In genomic region chr20:17579369-17580039, GRCh38 we compare ENCODE assay signal across 22 cellular contexts. TPM values are rescaled to one million over a fixed set of nuclear protein-coding genes. Genes with fewer than 3 reads are reported as not detected.
DNase-seq lines count a peak whose midpoint lies in the region; ATAC-seq, FAIRE-seq and TF ChIP-seq lines count a peak whose summit lies in the region.
"Had no signal": no experiment of that assay in that cellular context is flagged by ENCODE, and none has a peak within 500 bp of the region (broad histone marks: within the 10 kb centered on the region; RNA-seq: fewer than 3 reads in every experiment).

No MANE protein-coding gene starts in this region.

- H3K4me2 ChIP-seq in PC-3 (ENCODE audit: low read length) = no peak overlapping the region

- H3F3A ChIP-seq in PC-3 (ENCODE audit: low read length, unreplicated experiment) = peaks cover 5% of the 10 kb centered on the region

- CTCF ChIA-PET in PC-3 (lab: Charles Lee) = interaction anchor here (0.5 kb wide), 1 partner anchor 102 kb away, joined by 7 read pairs; no protein-coding TSS in a partner anchor

- no peaks in the 10 kb centered on the region for H3K27me3 Mint-ChIP-seq in osteocyte (ENCODE audit: unreplicated experiment)
- H3K27me3 Mint-ChIP-seq: CD8-positive, alpha-beta memory T cell; stimulated activated naive CD8-positive, alpha-beta T cell treated with anti-CD3 and anti-CD28 coated beads, Interleukin-15, amount 100 ng/mL, for 72 hours had no signal

- no TSS peak for BruUV-seq in PC-3 (replicated peaks; lab: Mats Ljungman, UMichigan)

- peaks cover 15% of the 10 kb centered on the region for H3K36me3 Mint-ChIP-seq in osteocyte (ENCODE audit: unreplicated experiment)

- peaks cover 99% of the 10 kb centered on the region for H3K79me2 ChIP-seq in PC-3 (ENCODE audit: low read length)

- TF ChIP-seq CTCF in PC-3 (conservative IDR thresholded peaks at IDR 0.05; ENCODE audit: low read depth, low read length) (no peak), epithelial cell of esophagus (IDR thresholded peaks at IDR 0.05; ENCODE audit: insufficient read depth, low read depth, low read length, missing control alignments) (no peak), osteocyte (IDR thresholded peaks at IDR 0.05) (no peak)

- H3K27ac ChIP-seq in PC-3 (ENCODE audit: low read length) = peak overlapping the region; percentile 14; the same call in 1 of the 2 replicates
- H3K27ac ChIP-seq in substantia nigra (ENCODE audit: low read depth, low read length, poor library complexity, severe bottlenecking) = no peak overlapping the region

- ATAC-seq in PC-3 (peak; percentile 95), GM18868 (IDR thresholded peaks at IDR 0.05; ENCODE audit: unreplicated experiment) (no peak), HG02973 (IDR thresholded peaks at IDR 0.05; ENCODE audit: unreplicated experiment) (no peak)
- ATAC-seq: left colon; stimulated activated naive CD8-positive, alpha-beta T cell treated with anti-CD3 and anti-CD28 coated beads, Interleukin-15, amount 100 ng/mL, for 72 hours had no signal

- H3K9ac ChIP-seq in PC-3 (ENCODE audit: low read length) = no peak overlapping the region

- intact Hi-C loops in PC-3 (cut with micrococcal nuclease) = no loop called here

- H3K4me3 ChIP-seq in PC-3 (ENCODE audit: low read length) (no peak overlapping the region), epithelial cell of esophagus (ENCODE audit: low read length) (no peak overlapping the region)
- H3K4me3 ChIP-seq: right atrium auricular region had no signal

- no peaks in the 10 kb centered on the region for H3K9me3 Mint-ChIP-seq in osteocyte (ENCODE audit: unreplicated experiment)
- H3K9me3 Mint-ChIP-seq: CD8-positive, alpha-beta memory T cell; stimulated activated naive CD8-positive, alpha-beta T cell treated with anti-CD3 and anti-CD28 coated beads, Interleukin-15, amount 100 ng/mL, for 72 hours had no signal

- no peaks in the 10 kb centered on the region for H3K9me2 ChIP-seq in PC-3 (replicated peaks; ENCODE audit: low read length)

- H2AFZ ChIP-seq in PC-3 (ENCODE audit: low read length) = no peak overlapping the region

- peaks cover 11% of the 10 kb centered on the region; the same call in 1 of the 2 replicates for H3K36me3 ChIP-seq in PC-3 (ENCODE audit: low read depth, low read length)

- no peak overlapping the region for H3K4me3 Mint-ChIP-seq in osteocyte (ENCODE audit: unreplicated experiment)
- H3K4me3 Mint-ChIP-seq: CD8-positive, alpha-beta memory T cell; stimulated activated naive CD8-positive, alpha-beta T cell treated with anti-CD3 and anti-CD28 coated beads, Interleukin-15, amount 100 ng/mL, for 72 hours had no signal

- H3K9me3 ChIP-seq in PC-3 (ENCODE audit: low read length) = no peaks in the 10 kb centered on the region
- H3K9me3 ChIP-seq: right atrium auricular region had no signal

- peaks cover 15% of the 10 kb centered on the region for H3K4me1 ChIP-seq in PC-3 (ENCODE audit: insufficient read depth, low read length)

- no peaks in the 10 kb centered on the region for H3K27me3 ChIP-seq in PC-3 (ENCODE audit: low read length)
- H3K27me3 ChIP-seq: right atrium auricular region had no signal

- POLR2A ChIA-PET in PC-3 (lab: Charles Lee; ENCODE audit: unreplicated experiment) = no interaction called here

- peaks cover 52% of the 10 kb centered on the region for H4K20me1 ChIP-seq in PC-3 (ENCODE audit: low read length)

- no peak for FAIRE-seq in HTR-8/SVneo (lab: Jason Lieb, UNC)
- FAIRE-seq: endometrium, H54 had no signal

- peaks cover 71% of the 10 kb centered on the region for H3K4me1 Mint-ChIP-seq in osteocyte (ENCODE audit: unreplicated experiment)

- H3K27ac Mint-ChIP-seq in osteocyte (ENCODE audit: unreplicated experiment) = peak overlapping the region; percentile 52

- peak; percentile 47 for DNase-seq in HCEC 1CT
- peak; percentile 75 for DNase-seq in PC-3
- peak; percentile 88 for DNase-seq in epithelial cell of esophagus (ENCODE audit: low read depth)
- no peak for DNase-seq in osteocyte (ENCODE audit: extremely low spot score, unreplicated experiment)
- DNase-seq in substantia nigra (lab: John Stamatoyannopoulos, UW) = no peak
- no peak for DNase-seq in HTR-8/SVneo (ENCODE audit: insufficient read length, low spot score)
- DNase-seq: activated effector memory CD4-positive, alpha-beta T cell treated with anti-CD3 and anti-CD28 coated beads, Interleukin-2, amount 50 U/mL, for 16 hours; amygdala; CD8-positive, alpha-beta memory T cell; foreskin melanocyte; left colon; midbrain; NCI-H1417; NCI-H526; SIG-M5; stimulated activated naive CD8-positive, alpha-beta T cell treated with anti-CD3 and anti-CD28 coated beads, Interleukin-15, amount 100 ng/mL, for 72 hours; T-helper 9 cell had no signal

RNA-seq across cellular contexts. Expression of gene DSTN, which starts 9.6 kb away (rescaled TPM):
- 177 and 182 TPM in 2 replicates for total RNA-seq in PC-3 (2014; rRNA removed)
- total RNA-seq in osteocyte = 676 and 684 TPM in 2 replicates

RNA-seq across cellular contexts. Expression of gene BFSP1, which starts 48.3 kb away (rescaled TPM):
- total RNA-seq in PC-3 (2014; rRNA removed) (2.2 and 2.7 TPM in 2 replicates), osteocyte (12.6 and 13.8 TPM in 2 replicates)

Comparison
In these comparisons a context has a peak if more than half of its experiments do, and no peak if none do; other contexts are left out.
1. DNase-seq: peak in HCEC 1CT (single experiment), PC-3 (single experiment) and epithelial cell of esophagus (single experiment); none in osteocyte (single experiment), substantia nigra (0 of 49) and HTR-8/SVneo (single experiment).